Comparison of ENCODE assay signal across 8 cellular contexts in genomic region chr11:124746621-124747243, GRCh38. TPM values are rescaled to one million over a fixed set of nuclear protein-coding genes. Genes with fewer than 3 reads are reported as not detected.
DNase-seq lines count a peak whose midpoint lies in the region; ATAC-seq and TF ChIP-seq lines count a peak whose summit lies in the region.

No MANE protein-coding gene starts in this region.

- TF ChIP-seq POLR2A in GM19099 (IDR thresholded peaks at IDR 0.05; ENCODE audit: extremely low read depth, insufficient read length, low read depth) (peak; percentile 64), vagina (IDR thresholded peaks at IDR 0.05) (no peak)

- BruUV-seq in Panc1 (replicated peaks; lab: Mats Ljungman, UMichigan): no TSS peak

- ATAC-seq in HG03354 (IDR thresholded peaks at IDR 0.05; ENCODE audit: poor library complexity, severe bottlenecking, unreplicated experiment) (peak; percentile 93), Panc1 (peak; percentile 89), Right ventricle myocardium inferior (peak; percentile 69), psoas muscle (peak; percentile 73 to 93 (median 80))

- no peaks in the 10 kb centered on the region for H3K36me3 ChIP-seq in Panc1 (ENCODE audit: control insufficient read depth, insufficient read depth, low read length)
- H3K36me3 ChIP-seq in psoas muscle (ENCODE audit: insufficient read depth in 1 of 2, low read depth in 1 of 2): no peaks in the 10 kb centered on the region
- no peaks in the 10 kb centered on the region for H3K36me3 ChIP-seq in vagina

- peak overlapping the region; percentile 48 to 80 for H3K4me3 ChIP-seq in Panc1 (ENCODE audit: low read depth in 2 of 2, low read length in 2 of 2)
- peak overlapping the region; percentile 71 for H3K4me3 ChIP-seq in psoas muscle
- peak overlapping the region; percentile 48 to 55 for H3K4me3 ChIP-seq in vagina

- 4 to 5% (median 5%) methylated on average over 36 to 37 of the region's 37 CpGs for WGBS in psoas muscle, 3 donors

- DNase-seq in AG20443 (ENCODE audit: low spot score) (peak; percentile 92), Panc1 (ENCODE audit: low read depth, low spot score) (no peak), Right ventricle myocardium inferior (ENCODE audit: missing footprints) (peak; percentile 86), psoas muscle (peak; percentile 64 to 81), vagina (ENCODE audit: extremely low spot score in 2 of 2) (no peak)
- DNase-seq in activated naive CD4-positive, alpha-beta T cell (lab: John Stamatoyannopoulos, UW): peak; percentile 39 to 76 (median 62)

- intact Hi-C loops in Panc1 (cut with micrococcal nuclease; ENCODE audit: unreplicated experiment): loop anchor here (5.0 kb wide), 1 partner anchor 79 kb away; no protein-coding TSS in a partner anchor
- intact Hi-C loops in Right ventricle myocardium inferior (cut with DNase I): no loop called here
- intact Hi-C loops in psoas muscle (cut with DNase I): no loop called here
- intact Hi-C loops in vagina (cut with DNase I): loop anchor here (5.0 kb wide), 1 partner anchor 74 kb away; the partner anchor contains the start of genes SIAE and SPA17

- no peak overlapping the region for H3K27ac ChIP-seq in Panc1 (ENCODE audit: low read length)
- H3K27ac ChIP-seq in psoas muscle: no peak overlapping the region
- peak overlapping the region; percentile 65 for H3K27ac ChIP-seq in vagina

- H3K27me3 ChIP-seq in Panc1 (ENCODE audit: control insufficient read depth, insufficient read depth, low read length): peaks cover 25% of the 10 kb centered on the region
- H3K27me3 ChIP-seq in psoas muscle (ENCODE audit: insufficient read depth in 3 of 3, low read length in 2 of 3): peaks cover 0 to 70% (median 18%) of the 10 kb centered on the region in 3 donors
- H3K27me3 ChIP-seq in vagina: no peaks in the 10 kb centered on the region

- TF ChIP-seq CTCF in Panc1 (IDR thresholded peaks at IDR 0.05): peak; percentile 73
- peak; percentile 25 for TF ChIP-seq CTCF in psoas muscle (IDR thresholded peaks at IDR 0.05)
- TF ChIP-seq CTCF in vagina (IDR thresholded peaks at IDR 0.05): no peak

- peaks cover 4% of the 10 kb centered on the region; the same call in 1 of the 2 replicates for H3K4me1 ChIP-seq in Panc1 (ENCODE audit: control insufficient read depth, insufficient read depth, low read length)
- peaks cover 9% of the 10 kb centered on the region for H3K4me1 ChIP-seq in psoas muscle
- peaks cover 22% of the 10 kb centered on the region for H3K4me1 ChIP-seq in vagina

- POLR2A ChIA-PET in Panc1 (lab: Charles Lee): no interaction called here

- CTCF ChIA-PET in Panc1 (lab: Charles Lee): interaction anchor here (0.6 to 1.3 kb wide), 4 partner anchors 12 to 1665 kb away, joined by 3 to 7 read pairs (median 4); no protein-coding TSS in a partner anchor

- in situ Hi-C loops in Panc1 (cut with HindIII; ENCODE audit: low pct_unique_long_range_greater_than_20kb, low sequenced_read_pairs): no loop called here

- H3K9me3 ChIP-seq in Panc1 (ENCODE audit: control insufficient read depth, insufficient read depth, low read depth, low read length) (no peaks in the 10 kb centered on the region), psoas muscle (no peaks in the 10 kb centered on the region), vagina (no peaks in the 10 kb centered on the region)

RNA-seq across cellular contexts. Expression of gene VSIG2, which starts 5.3 kb away (rescaled TPM):
- total RNA-seq in Panc1 (2021; ENCODE audit: unreplicated experiment): not detected
- polyA plus RNA-seq in Panc1 (2012; ENCODE audit: insufficient read length): not detected
- total RNA-seq in Right ventricle myocardium inferior: 0.70 TPM
- under 1 TPM; 0.30 to 0.58 (median 0.37) TPM for total RNA-seq in psoas muscle
- polyA plus RNA-seq in psoas muscle: under 1 TPM; 0.15 to 0.36 (median 0.17) TPM
- total RNA-seq in vagina: 0.74 TPM

RNA-seq across cellular contexts. Expression of gene NRGN, which starts 7.0 kb away (rescaled TPM):
- 5.7 TPM for total RNA-seq in Panc1 (2021; ENCODE audit: unreplicated experiment)
- polyA plus RNA-seq in Panc1 (2012; ENCODE audit: insufficient read length): 2.1 TPM
- total RNA-seq in Right ventricle myocardium inferior: 6.4 TPM
- total RNA-seq in psoas muscle: 1 to 10 TPM in 2 of 4 donors, under 1 TPM in 2; 0.89 to 2.1 (median 1.2) TPM
- 1 to 10 TPM in 2 of 3 donors, under 1 TPM in 1; 0.69 to 1.7 (median 1.0) TPM for polyA plus RNA-seq in psoas muscle
- 0.98 TPM for total RNA-seq in vagina

RNA-seq across cellular contexts. Expression of gene ESAM, which starts 15.4 kb away (rescaled TPM):
- total RNA-seq in Panc1 (2021; ENCODE audit: unreplicated experiment): 1.6 TPM
- polyA plus RNA-seq in Panc1 (2012; ENCODE audit: insufficient read length): 1.2 TPM
- total RNA-seq in Right ventricle myocardium inferior: 43.1 TPM
- 10 to 100 TPM; 20.1 to 35.5 (median 28.8) TPM for total RNA-seq in psoas muscle
- polyA plus RNA-seq in psoas muscle: 10 to 100 TPM; 18.4 to 37.2 (median 26.2) TPM
- total RNA-seq in vagina: 34.9 TPM

RNA-seq across cellular contexts. Expression of gene MSANTD2, which starts 53.5 kb away (rescaled TPM):
- total RNA-seq in Panc1 (2021; ENCODE audit: unreplicated experiment) (20.5 TPM), Right ventricle myocardium inferior (3.8 TPM), psoas muscle (1 to 10 TPM; 3.0 to 4.5 (median 4.1) TPM), vagina (9.8 TPM)
- 12.2 TPM for polyA plus RNA-seq in Panc1 (2012; ENCODE audit: insufficient read length)
- 1 to 10 TPM; 2.8 to 5.4 (median 4.0) TPM for polyA plus RNA-seq in psoas muscle

Comparison
In these comparisons a context has a peak if more than half of its experiments do, and no peak if none do; other contexts are left out.
1. DNase-seq: peak in AG20443 (single experiment), activated naive CD4-positive, alpha-beta T cell (4 of 4), Right ventricle myocardium inferior (single experiment) and psoas muscle (2 of 2); none in Panc1 (single experiment) and vagina (0 of 2).
2. CTCF ChIP-seq: peak in Panc1 (single experiment) and psoas muscle (single experiment); none in vagina (0 of 3).
3. intact Hi-C loops: an anchor here in Panc1 (5.0 kb wide) and vagina (5.0 kb wide); none called in Right ventricle myocardium inferior and psoas muscle.
4. Peak in every context shown above with its lines, with median percentiles within 50 percentile points of each other: ATAC-seq and H3K4me3 ChIP-seq.